8 cellular contexts compared by ENCODE assay signal in genomic region chr3:58217209-58217811, GRCh38. TPM values are rescaled to one million over a fixed set of nuclear protein-coding genes. Genes with fewer than 3 reads are reported as not detected.
DNase-seq lines count a peak whose midpoint lies in the region; ATAC-seq and TF ChIP-seq lines count a peak whose summit lies in the region.

No MANE protein-coding gene starts in this region.

- peaks cover 7% of the 10 kb centered on the region for H3K27me3 Mint-ChIP-seq in neural progenitor cell (ENCODE audit: insufficient read depth, low read depth)

- H3K27ac ChIP-seq in 22Rv1: no peak overlapping the region
- H3K27ac ChIP-seq in Peyer's patch: peak overlapping the region in 1 of 4 donors; percentile 49
- H3K27ac ChIP-seq in neural progenitor cell: no peak overlapping the region
- peak overlapping the region in 1 of 2 donors; percentile 13 for H3K27ac ChIP-seq in tibial artery

- H2AFZ ChIP-seq in neural progenitor cell (replicated peaks): no peak overlapping the region

- H3K4me3 ChIP-seq in Peyer's patch: no peak overlapping the region
- H3K4me3 ChIP-seq in fibroblast of pulmonary artery (replicated peaks; ENCODE audit: low read depth, low read length): no peak overlapping the region
- no peak overlapping the region for H3K4me3 ChIP-seq in neural progenitor cell
- H3K4me3 ChIP-seq in tibial artery: no peak overlapping the region

- no peak for TF ChIP-seq POLR2A in Peyer's patch (IDR thresholded peaks at IDR 0.05)

- no peak overlapping the region for H3K27ac Mint-ChIP-seq in neural progenitor cell

- no peaks in the 10 kb centered on the region for H3K9me3 Mint-ChIP-seq in neural progenitor cell

- no peaks in the 10 kb centered on the region for H3K27me3 ChIP-seq in Peyer's patch
- peaks cover 11% of the 10 kb centered on the region for H3K27me3 ChIP-seq in neural progenitor cell
- H3K27me3 ChIP-seq in tibial artery: no peaks in the 10 kb centered on the region

- H3K9me3 ChIP-seq in Peyer's patch (no peaks in the 10 kb centered on the region), neural progenitor cell (ENCODE audit: low read depth) (no peaks in the 10 kb centered on the region), tibial artery (no peaks in the 10 kb centered on the region)

- H3F3A ChIP-seq in neural progenitor cell (ENCODE audit: low read depth): peaks cover 7% of the 10 kb centered on the region

- peaks cover 4% of the 10 kb centered on the region for H4K20me1 ChIP-seq in neural progenitor cell (ENCODE audit: low read depth)

- peak; percentile 85 for TF ChIP-seq CTCF in 22Rv1 (IDR thresholded peaks at IDR 0.05)
- TF ChIP-seq CTCF in GM12872 (IDR thresholded peaks at IDR 0.05; ENCODE audit: insufficient read depth, low read depth, low read length): peak; percentile 92
- TF ChIP-seq CTCF in Peyer's patch (IDR thresholded peaks at IDR 0.05): peak; percentile 61 to 81 (median 78)
- TF ChIP-seq CTCF in fibroblast of pulmonary artery (IDR thresholded peaks at IDR 0.05; ENCODE audit: low read length, missing control alignments): peak; percentile 93
- TF ChIP-seq CTCF in neural progenitor cell (IDR thresholded peaks at IDR 0.05): peak; percentile 77
- TF ChIP-seq CTCF in tibial artery (IDR thresholded peaks at IDR 0.05): peak; percentile 70 to 76

- H3K4me1 ChIP-seq in Peyer's patch: peaks cover 0 to 9% (median 4%) of the 10 kb centered on the region in 4 donors
- peaks cover 3% of the 10 kb centered on the region for H3K4me1 ChIP-seq in neural progenitor cell
- H3K4me1 ChIP-seq in tibial artery: peaks cover 0 to 10% (median 2%) of the 10 kb centered on the region in 4 donors

- peak overlapping the region; percentile 59 for H3K4me2 ChIP-seq in neural progenitor cell

- peak; percentile 61 to 84 (median 69) for DNase-seq in Peyer's patch
- peak; percentile 14 to 23 for DNase-seq in activated T-helper 1 cell treated with anti-CD3 and anti-CD28 coated beads, Interleukin-2, amount 50 U/mL, for 16 hours (ENCODE audit: low read depth in 1 of 2, low spot score in 1 of 2)
- DNase-seq in fibroblast of pulmonary artery (ENCODE audit: low read depth): peak; percentile 69
- peak; percentile 90 for DNase-seq in neural progenitor cell (ENCODE audit: low spot score)
- peak; percentile 77 to 85 for DNase-seq in tibial artery

- H3K79me2 ChIP-seq in neural progenitor cell (ENCODE audit: low read depth): no peaks in the 10 kb centered on the region

- H3K36me3 ChIP-seq in Peyer's patch (no peaks in the 10 kb centered on the region), neural progenitor cell (no peaks in the 10 kb centered on the region), tibial artery (no peaks in the 10 kb centered on the region)

- intact Hi-C loops in tibial artery (cut with DNase I; ENCODE audit: low total_unique reads): loop anchor here (2.0 kb wide), 1 partner anchor 39 kb away; no protein-coding TSS in a partner anchor

- no peak overlapping the region for H3K4me3 Mint-ChIP-seq in neural progenitor cell

- H3K4me1 Mint-ChIP-seq in neural progenitor cell: peaks cover 7% of the 10 kb centered on the region

- H3K36me3 Mint-ChIP-seq in neural progenitor cell: no peaks in the 10 kb centered on the region

- peak; percentile 31 for ATAC-seq in HG03460 (IDR thresholded peaks at IDR 0.05; ENCODE audit: unreplicated experiment)

- H3K9ac ChIP-seq in neural progenitor cell: no peak overlapping the region

RNA-seq across cellular contexts. Expression of gene DNASE1L3, which starts 6.5 kb away (rescaled TPM):
- total RNA-seq in Peyer's patch: 10 to 100 TPM in 1 of 4 donors, 1 to 10 TPM in 3; 1.9 to 47.0 (median 3.9) TPM
- not detected in 2 replicates for total RNA-seq in neural progenitor cell (ENCODE audit: low replicate concordance)

RNA-seq across cellular contexts. Expression of gene ABHD6, which starts 20.3 kb away (rescaled TPM):
- total RNA-seq in Peyer's patch: 10 to 100 TPM in 3 of 4 donors, 1 to 10 TPM in 1; 9.1 to 97.6 (median 55.7) TPM
- 18.5 and 21.5 TPM in 2 replicates for total RNA-seq in neural progenitor cell (ENCODE audit: low replicate concordance)

Comparison
In these comparisons a context has a peak if more than half of its experiments do, and no peak if none do; other contexts are left out.
1. DNase-seq: peak in every context shown above with its lines; median percentile 90 in neural progenitor cell; 81 in tibial artery; 69 in Peyer's patch; 69 in fibroblast of pulmonary artery; 18 in activated T-helper 1 cell treated with anti-CD3 and anti-CD28 coated beads, Interleukin-2, amount 50 U/mL, for 16 hours.